Comparison of ENCODE assay signal across 23 cellular contexts in genomic region chr12:15188136-15188535, GRCh38. TPM values are rescaled to one million over a fixed set of nuclear protein-coding genes. Genes with fewer than 3 reads are reported as not detected.
"Had no signal": no experiment of that assay in that cellular context is flagged by ENCODE, and none has a peak within 500 bp of the region (broad histone marks: within the 10 kb centered on the region; RNA-seq: fewer than 3 reads in every experiment).

No MANE protein-coding gene starts in this region.

- ATAC-seq: activated CD8-positive, alpha-beta memory T cell treated with anti-CD3 and anti-CD28 coated beads, Interleukin-2, amount 10 ng/mL, durations not matched to agents 7 days and 5 days; activated naive CD4-positive, alpha-beta T cell treated with anti-CD3 and anti-CD28 coated beads, Interleukin-2, amount 50 U/mL, for 72 hours; activated naive CD8-positive, alpha-beta T cell treated with anti-CD3 and anti-CD28 coated beads, Interleukin-2, amount 50 U/mL, for 24 hours; WTC11 had no signal

- H3K36me3 ChIP-seq: cardiac muscle cell had no signal

- DNase-seq: activated CD4-positive, alpha-beta T cell treated with anti-CD3 and anti-CD28 coated beads, Interleukin-2, amount 10 ng/mL, durations not matched to agents 24 days and 14 days; activated CD4-positive, alpha-beta T cell treated with anti-CD3 and anti-CD28 coated beads, Interleukin-2, amount 50 U/mL, for 48 hours; activated CD4-positive, CD25-positive, alpha-beta regulatory T cell treated with anti-CD3 and anti-CD28 coated beads, Interleukin-2, amount 50 U/mL, for 72 hours; activated CD8-positive, alpha-beta memory T cell treated with anti-CD3 and anti-CD28 coated beads, Interleukin-2, amount 10 ng/mL, durations not matched to agents 7 days and 5 days; activated effector memory CD4-positive, alpha-beta T cell treated with anti-CD3 and anti-CD28 coated beads, Interleukin-2, amount 50 U/mL, for 16 hours; activated naive CD4-positive, alpha-beta T cell treated with Interleukin-2 at 50 U/mL for 16 hours; activated naive CD8-positive, alpha-beta T cell treated with anti-CD3 and anti-CD28 coated beads, Interleukin-2, amount 50 U/mL, for 24 hours; activated T-cell treated with anti-CD3 and anti-CD28 coated beads, Interleukin-2, amount 50 U/mL, for 24 hours; amniotic stem cell; Kasumi-1; KBM-7; NCI-H1105 treated with DMSO at 0.1 percent for 48 hours; NCI-H1436 treated with DMSO at 0.1 percent for 48 hours; NCI-H187; NCI-H2081; NCI-H510A treated with DMSO at 0.1 percent for 48 hours; NCI-H69; NK-92 treated with Interleukin-12 subunit alpha and Interleukin-12 subunit beta, amount 100 ng/mL, for 24 hours; OCI-M1; SHP77 had no signal

- H3K4me3 ChIP-seq: cardiac muscle cell had no signal

- H3K27me3 ChIP-seq: cardiac muscle cell had no signal

- H3K27ac ChIP-seq: cardiac muscle cell had no signal

RNA-seq across cellular contexts. Expression of gene RERG, which starts 33.1 kb away (rescaled TPM):
- total RNA-seq: activated CD4-positive, alpha-beta T cell treated with anti-CD3 and anti-CD28 coated beads, Interleukin-2, amount 10 ng/mL, durations not matched to agents 24 days and 14 days; activated CD8-positive, alpha-beta memory T cell treated with anti-CD3 and anti-CD28 coated beads, Interleukin-2, amount 10 ng/mL, durations not matched to agents 7 days and 5 days; activated naive CD4-positive, alpha-beta T cell treated with anti-CD3 and anti-CD28 coated beads, Interleukin-2, amount 50 U/mL, for 72 hours had no signal
